8 cellular contexts compared by ENCODE assay signal in genomic region chr9:122827759-122828090, GRCh38. TPM values are rescaled to one million over a fixed set of nuclear protein-coding genes. Genes with fewer than 3 reads are reported as not detected.
DNase-seq lines count a peak whose midpoint lies in the region; ATAC-seq, FAIRE-seq and TF ChIP-seq lines count a peak whose summit lies in the region.

No MANE protein-coding gene starts in this region.

- H4K20me1 ChIP-seq in HepG2 (ENCODE audit: insufficient read depth, low read length) = peaks cover 3% of the 10 kb centered on the region

- H3K4me2 ChIP-seq in HepG2 (ENCODE audit: low read depth, low read length) = peak overlapping the region; percentile 80

- DNase-seq in EL (peak; percentile 48), bronchial epithelial cell (ENCODE audit: low read depth) (peak; percentile 14), HepG2 (ENCODE audit: low spot score) (no peak), tibial artery (no peak), GM10266 (ENCODE audit: extremely low spot score) (no peak), NCI-H226 (no peak)

- TF ChIP-seq CTCF in bronchial epithelial cell (IDR thresholded peaks at IDR 0.05; ENCODE audit: insufficient read depth, low read length, severe bottlenecking) (no peak), HepG2 (CRISPR knock-in tag; IDR thresholded peaks at IDR 0.05) (no peak), tibial artery (IDR thresholded peaks at IDR 0.05) (no peak), GM10266 (IDR thresholded peaks at IDR 0.05; ENCODE audit: control insufficient read depth, insufficient read depth, low read depth, missing control alignments) (no peak)

- H3K9ac ChIP-seq in HepG2 (ENCODE audit: insufficient read depth, low read depth, low read length) = peak overlapping the region; percentile 81

- TF ChIP-seq EP300 in HepG2 (IDR thresholded peaks at IDR 0.05; ENCODE audit: low read depth in 2 of 2, low read length in 2 of 2) (no peak), HepG2 (CRISPR knock-in tag; IDR thresholded peaks at IDR 0.05; ENCODE audit: borderline replicate concordance) (no peak)

- TF ChIP-seq RAD21 in HepG2 (CRISPR knock-in tag; IDR thresholded peaks at IDR 0.05) = no peak

- POLR2A ChIA-PET in HepG2 (lab: Yijun Ruan, JAX) = interaction anchor here (1.0 to 1.3 kb wide), 2 partner anchors 8 to 77 kb away, joined by 3 to 4 read pairs; partner anchors contain the start of gene RC3H2

- peaks cover 33% of the 10 kb centered on the region for H3K79me2 ChIP-seq in HepG2 (ENCODE audit: insufficient read depth, low read length)

- H3K9me3 ChIP-seq in KOPT-K1 (ENCODE audit: insufficient read depth, low read length, poor library complexity, severe bottlenecking) (no peaks in the 10 kb centered on the region), HepG2 (ENCODE audit: low read length) (no peaks in the 10 kb centered on the region), tibial artery (no peaks in the 10 kb centered on the region)

- intact Hi-C loops in HepG2 (cut with micrococcal nuclease; ENCODE audit: unreplicated experiment) = no loop called here
- intact Hi-C loops in tibial artery (cut with DNase I; ENCODE audit: low total_unique reads) = no loop called here

- CTCF ChIA-PET in HepG2 (lab: Yijun Ruan, JAX; ENCODE audit: low intra/inter-chr PET ratio, low total read pairs) = no interaction called here

- peak overlapping the region; percentile 89 for H3K27ac ChIP-seq in KOPT-K1 (ENCODE audit: low read depth, low read length, poor library complexity, severe bottlenecking)
- peak overlapping the region; percentile 76 for H3K27ac ChIP-seq in HepG2 (ENCODE audit: extremely low read length, insufficient read depth, low read length)
- H3K27ac ChIP-seq in tibial artery = peak overlapping the region; percentile 91 to 95

- H3K27me3 ChIP-seq in bronchial epithelial cell (ENCODE audit: control insufficient read depth, insufficient read depth, low read length) = no peaks in the 10 kb centered on the region
- H3K27me3 ChIP-seq in HepG2 (ENCODE audit: control insufficient read depth in 1 of 2, insufficient read depth in 2 of 2, low read length in 2 of 2) = no peaks in the 10 kb centered on the region; a peak in 1 of 5 replicates
- H3K27me3 ChIP-seq in tibial artery = no peaks in the 10 kb centered on the region

- 0% methylated on average over 3 of the region's 8 CpGs for WGBS in HepG2 (ENCODE audit: low lambda C conversion rate)

- TF ChIP-seq POLR2A in HepG2 (IDR thresholded peaks at IDR 0.05; ENCODE audit: insufficient read depth in 1 of 2, low read depth in 2 of 2, low read length in 2 of 2) = no peak

- ATAC-seq in GM21723 (IDR thresholded peaks at IDR 0.05; ENCODE audit: unreplicated experiment) (peak; percentile 12), HepG2 (peak; percentile 57)

- H3K4me3 ChIP-seq in bronchial epithelial cell (ENCODE audit: low read depth, low read length) (peak overlapping the region; percentile 100), HepG2 (replicated peaks in 1 of 3; ENCODE audit: insufficient read depth in 1 of 3, low read depth in 2 of 3, low read length in 3 of 3) (peak overlapping the region; percentile 79 to 99 (median 96)), tibial artery (peak overlapping the region; percentile 75 to 82)

- peak overlapping the region; percentile 54 for H2AFZ ChIP-seq in HepG2 (ENCODE audit: low read length)

- in situ Hi-C loops in HepG2 (cut with HindIII; ENCODE audit: extremely low pct_ligation_motif_present, low pct_unique_long_range_greater_than_20kb) = no loop called here

- BruUV-seq in HepG2 (replicated peaks; lab: Mats Ljungman, UMichigan) = no TSS peak

- H3K36me3 ChIP-seq in KOPT-K1 (ENCODE audit: insufficient read depth, low read length) = peaks cover 36% of the 10 kb centered on the region
- peaks cover 7% of the 10 kb centered on the region for H3K36me3 ChIP-seq in bronchial epithelial cell (ENCODE audit: control insufficient read depth, insufficient read depth, low read length)
- peaks cover 3 to 18% of the 10 kb centered on the region in 2 experiments; a peak in 4 of 5 replicates for H3K36me3 ChIP-seq in HepG2 (replicated peaks in 1 of 2; ENCODE audit: control insufficient read depth in 1 of 2, insufficient read depth in 2 of 2, low read length in 2 of 2)
- H3K36me3 ChIP-seq in tibial artery = peaks cover under 1 to 26% (median 6%) of the 10 kb centered on the region in 3 donors

- FAIRE-seq in bronchial epithelial cell (lab: Jason Lieb, UNC) (no peak), HepG2 (lab: Jason Lieb, UNC) (no peak)

- H3K4me1 ChIP-seq in HepG2 (ENCODE audit: insufficient read depth, low read length) (peaks cover 36% of the 10 kb centered on the region), tibial artery (peaks cover 0 to 30% (median 24%) of the 10 kb centered on the region in 4 donors)

RNA-seq across cellular contexts. Expression of gene PDCL, which starts 0.7 kb away (rescaled TPM):
- 31.4 and 31.6 TPM in 2 replicates for total RNA-seq in bronchial epithelial cell
- 21.6 and 35.2 TPM in 2 replicates for total RNA-seq in HepG2 (2016; rRNA removed; fragmentation: Illumina TruSeq; extraction: Trizol)
- total RNA-seq in HepG2 (2016; cell fraction: cytosol; rRNA removed; fragmentation: Illumina TruSeq; extraction: Trizol; ENCODE audit: low read depth) = 3.4 and 4.1 TPM in 2 replicates
- 20.0 and 33.9 TPM in 2 replicates for total RNA-seq in HepG2 (2016; cell fraction: insoluble cytoplasmic fraction; rRNA removed; fragmentation: Illumina TruSeq; extraction: Trizol)
- 8.2 and 9.2 TPM in 2 replicates for total RNA-seq in HepG2 (2016; cell fraction: membrane; rRNA removed; fragmentation: Illumina TruSeq; extraction: Trizol)
- 9.3 and 10.7 TPM in 2 replicates for total RNA-seq in HepG2 (2016; cell fraction: nucleus; rRNA removed; fragmentation: Illumina TruSeq; extraction: Trizol)
- 4.8 and 6.1 TPM in 2 replicates for polyA plus RNA-seq in HepG2 (2011; rRNA removed)
- polyA plus RNA-seq in HepG2 (2011; cell fraction: cytosol; rRNA removed) = 4.8 and 5.4 TPM in 2 replicates
- 1.8 and 2.9 TPM in 2 replicates for polyA plus RNA-seq in HepG2 (2011; cell fraction: nucleus; rRNA removed)
- polyA plus RNA-seq in HepG2 (2012) = 11.2 and 11.9 TPM in 2 replicates
- polyA plus RNA-seq in HepG2 (2016; cell fraction: cytosol; fragmentation: Illumina TruSeq; extraction: Trizol; ENCODE audit: low read depth) = 1.2 and 1.4 TPM in 2 replicates
- 24.9 and 34.1 TPM in 2 replicates for polyA plus RNA-seq in HepG2 (2016; cell fraction: insoluble cytoplasmic fraction; fragmentation: Illumina TruSeq; extraction: Trizol; ENCODE audit: low read depth)
- polyA plus RNA-seq in HepG2 (2016; cell fraction: membrane; fragmentation: Illumina TruSeq; extraction: Trizol; ENCODE audit: low read depth) = 3.8 and 3.9 TPM in 2 replicates
- polyA plus RNA-seq in HepG2 (2016; cell fraction: nucleus; fragmentation: Illumina TruSeq; extraction: Trizol; ENCODE audit: insufficient read depth, low read depth) = 10.9 and 12.3 TPM in 2 replicates
- polyA minus RNA-seq in HepG2 (2011; rRNA and poly(A)+ RNA removed; ENCODE audit: low replicate concordance) = 7.3 and 25.2 TPM in 2 replicates
- 11.0 and 12.0 TPM in 2 replicates for polyA minus RNA-seq in HepG2 (2011; cell fraction: cytosol; rRNA and poly(A)+ RNA removed)
- polyA minus RNA-seq in HepG2 (2011; cell fraction: nucleus; rRNA and poly(A)+ RNA removed) = 3.3 and 6.3 TPM in 2 replicates

RNA-seq across cellular contexts. Expression of gene OR1K1, which starts 27.8 kb away (rescaled TPM):
- not detected in 2 replicates for total RNA-seq in bronchial epithelial cell
- not detected in 2 replicates for total RNA-seq in HepG2 (2016; rRNA removed; fragmentation: Illumina TruSeq; extraction: Trizol)
- total RNA-seq in HepG2 (2016; cell fraction: cytosol; rRNA removed; fragmentation: Illumina TruSeq; extraction: Trizol; ENCODE audit: low read depth) = not detected in 2 replicates
- not detected in 2 replicates for total RNA-seq in HepG2 (2016; cell fraction: insoluble cytoplasmic fraction; rRNA removed; fragmentation: Illumina TruSeq; extraction: Trizol)
- not detected in 2 replicates for total RNA-seq in HepG2 (2016; cell fraction: membrane; rRNA removed; fragmentation: Illumina TruSeq; extraction: Trizol)
- not detected in 2 replicates for total RNA-seq in HepG2 (2016; cell fraction: nucleus; rRNA removed; fragmentation: Illumina TruSeq; extraction: Trizol)
- polyA plus RNA-seq in HepG2 (2011; rRNA removed) = not detected in 2 replicates
- polyA plus RNA-seq in HepG2 (2011; cell fraction: cytosol; rRNA removed) = not detected in 2 replicates
- polyA plus RNA-seq in HepG2 (2011; cell fraction: nucleus; rRNA removed) = not detected in 2 replicates
- polyA plus RNA-seq in HepG2 (2012) = not detected in 2 replicates
- not detected in 2 replicates for polyA plus RNA-seq in HepG2 (2016; cell fraction: cytosol; fragmentation: Illumina TruSeq; extraction: Trizol; ENCODE audit: low read depth)
- not detected in 2 replicates for polyA plus RNA-seq in HepG2 (2016; cell fraction: insoluble cytoplasmic fraction; fragmentation: Illumina TruSeq; extraction: Trizol; ENCODE audit: low read depth)
- not detected in 2 replicates for polyA plus RNA-seq in HepG2 (2016; cell fraction: membrane; fragmentation: Illumina TruSeq; extraction: Trizol; ENCODE audit: low read depth)
- not detected in 2 replicates for polyA plus RNA-seq in HepG2 (2016; cell fraction: nucleus; fragmentation: Illumina TruSeq; extraction: Trizol; ENCODE audit: insufficient read depth, low read depth)
- polyA minus RNA-seq in HepG2 (2011; rRNA and poly(A)+ RNA removed; ENCODE audit: low replicate concordance) = not detected in 2 replicates
- polyA minus RNA-seq in HepG2 (2011; cell fraction: cytosol; rRNA and poly(A)+ RNA removed) = not detected in 2 replicates
- polyA minus RNA-seq in HepG2 (2011; cell fraction: nucleus; rRNA and poly(A)+ RNA removed) = not detected in 2 replicates

RNA-seq across cellular contexts. Expression of gene OR5C1, which starts 39.0 kb away (rescaled TPM):
- total RNA-seq in bronchial epithelial cell (not detected in 2 replicates), HepG2 (2016; rRNA removed; fragmentation: Illumina TruSeq; extraction: Trizol) (not detected in 2 replicates)
- not detected in 2 replicates for total RNA-seq in HepG2 (2016; cell fraction: cytosol; rRNA removed; fragmentation: Illumina TruSeq; extraction: Trizol; ENCODE audit: low read depth)
- total RNA-seq in HepG2 (2016; cell fraction: insoluble cytoplasmic fraction; rRNA removed; fragmentation: Illumina TruSeq; extraction: Trizol) = not detected in 2 replicates
- total RNA-seq in HepG2 (2016; cell fraction: membrane; rRNA removed; fragmentation: Illumina TruSeq; extraction: Trizol) = not detected in 2 replicates
- not detected in 2 replicates for total RNA-seq in HepG2 (2016; cell fraction: nucleus; rRNA removed; fragmentation: Illumina TruSeq; extraction: Trizol)
- not detected in 2 replicates for polyA plus RNA-seq in HepG2 (2011; rRNA removed)
- not detected in 2 replicates for polyA plus RNA-seq in HepG2 (2011; cell fraction: cytosol; rRNA removed)
- polyA plus RNA-seq in HepG2 (2011; cell fraction: nucleus; rRNA removed) = not detected in 2 replicates
- polyA plus RNA-seq in HepG2 (2012) = not detected in 2 replicates
- not detected in 2 replicates for polyA plus RNA-seq in HepG2 (2016; cell fraction: cytosol; fragmentation: Illumina TruSeq; extraction: Trizol; ENCODE audit: low read depth)
- not detected in 2 replicates for polyA plus RNA-seq in HepG2 (2016; cell fraction: insoluble cytoplasmic fraction; fragmentation: Illumina TruSeq; extraction: Trizol; ENCODE audit: low read depth)
- polyA plus RNA-seq in HepG2 (2016; cell fraction: membrane; fragmentation: Illumina TruSeq; extraction: Trizol; ENCODE audit: low read depth) = not detected in 2 replicates
- not detected in 2 replicates for polyA plus RNA-seq in HepG2 (2016; cell fraction: nucleus; fragmentation: Illumina TruSeq; extraction: Trizol; ENCODE audit: insufficient read depth, low read depth)
- polyA minus RNA-seq in HepG2 (2011; rRNA and poly(A)+ RNA removed; ENCODE audit: low replicate concordance) = not detected in 2 replicates
- polyA minus RNA-seq in HepG2 (2011; cell fraction: cytosol; rRNA and poly(A)+ RNA removed) = not detected in 2 replicates
- not detected in 2 replicates for polyA minus RNA-seq in HepG2 (2011; cell fraction: nucleus; rRNA and poly(A)+ RNA removed)

Comparison
In these comparisons a context has a peak if more than half of its experiments do, and no peak if none do; other contexts are left out.
1. DNase-seq: peak in EL (single experiment) and bronchial epithelial cell (single experiment); none in HepG2 (single experiment), tibial artery (0 of 2), GM10266 (single experiment) and NCI-H226 (single experiment).
2. Peak in every context shown above with its lines, with median percentiles within 50 percentile points of each other: H3K27ac ChIP-seq and H3K4me3 ChIP-seq.